1 cellular context compared by ENCODE assay signal in the genomic region with DNA sequence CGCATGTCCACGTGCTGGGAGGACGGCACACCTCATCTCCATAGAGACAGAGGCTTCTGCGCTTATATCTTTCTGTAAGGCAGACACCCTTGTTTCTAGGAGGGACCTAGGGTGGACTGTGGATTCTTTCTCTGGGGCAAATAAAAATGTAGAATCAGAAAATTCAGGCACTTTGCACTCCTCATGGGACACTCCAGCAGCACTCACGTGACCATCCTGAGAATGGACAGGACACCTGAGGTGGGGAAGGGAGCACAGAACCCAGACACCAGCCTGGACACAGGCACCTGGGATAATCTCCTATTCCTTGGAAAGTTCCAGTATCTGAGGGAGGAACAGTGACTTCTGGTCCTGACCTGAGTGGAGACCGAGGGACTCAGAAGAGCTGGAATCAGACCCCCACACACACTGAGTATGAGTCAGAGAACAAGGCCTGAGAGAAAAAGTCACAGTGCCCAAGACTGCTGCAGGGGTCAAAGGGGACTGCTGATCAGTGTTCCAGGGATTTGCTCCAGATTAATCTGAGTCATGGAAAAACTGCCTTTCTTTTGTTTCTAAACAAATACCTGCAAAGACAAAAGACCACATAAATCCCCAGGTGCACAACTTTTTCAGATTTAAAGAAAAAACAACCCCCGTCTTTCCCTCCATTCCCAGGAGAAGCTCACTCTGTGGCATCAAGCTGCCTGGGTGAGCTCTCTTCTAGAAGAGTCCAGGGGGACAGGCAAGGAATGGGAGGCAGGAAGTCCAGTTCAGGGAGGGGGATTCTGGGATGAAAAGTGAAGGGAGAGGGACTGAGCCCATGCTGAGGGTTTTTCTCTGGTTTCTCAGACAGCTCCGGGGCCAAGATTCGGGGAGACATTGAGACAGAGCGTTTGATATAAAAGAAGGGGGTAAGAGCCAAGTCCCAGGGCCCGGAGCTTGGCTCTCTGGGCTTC.
A peak's percentile ranks its signal among the peaks of the same experiment; 100 is the strongest.
TF ChIP-seq lines count a peak whose summit lies in the region.

No MANE protein-coding gene starts in this region.

TF ChIP-seq in H1, 55 proteins besides CTCF, POLR2A, EP300 and RAD21:
- TF ChIP-seq MAX (IDR thresholded peaks at IDR 0.05) (0 out of 2 replicates have a peak, but pooled peaks have one; percentile 28), ASH2L (IDR thresholded peaks at IDR 0.05; ENCODE audit: low read length) (peak; percentile 69), RFX5 (IDR thresholded peaks at IDR 0.05; ENCODE audit: borderline replicate concordance, low read depth, low read length) (no peak)
- TF ChIP-seq, protein P1, sequence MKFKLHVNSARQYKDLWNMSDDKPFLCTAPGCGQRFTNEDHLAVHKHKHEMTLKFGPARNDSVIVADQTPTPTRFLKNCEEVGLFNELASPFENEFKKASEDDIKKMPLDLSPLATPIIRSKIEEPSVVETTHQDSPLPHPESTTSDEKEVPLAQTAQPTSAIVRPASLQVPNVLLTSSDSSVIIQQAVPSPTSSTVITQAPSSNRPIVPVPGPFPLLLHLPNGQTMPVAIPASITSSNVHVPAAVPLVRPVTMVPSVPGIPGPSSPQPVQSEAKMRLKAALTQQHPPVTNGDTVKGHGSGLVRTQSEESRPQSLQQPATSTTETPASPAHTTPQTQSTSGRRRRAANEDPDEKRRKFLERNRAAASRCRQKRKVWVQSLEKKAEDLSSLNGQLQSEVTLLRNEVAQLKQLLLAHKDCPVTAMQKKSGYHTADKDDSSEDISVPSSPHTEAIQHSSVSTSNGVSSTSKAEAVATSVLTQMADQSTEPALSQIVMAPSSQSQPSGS (IDR thresholded peaks at IDR 0.05; ENCODE audit: low read length), result no peak
